ENCODE assay signal across 17 cellular contexts in genomic region chr9:126474201-126474765, GRCh38.
A peak's percentile ranks its signal among the peaks of the same experiment; 100 is the strongest.
DNase-seq lines count a peak whose midpoint lies in the region; ATAC-seq and TF ChIP-seq lines count a peak whose summit lies in the region.
"Had no signal": no experiment of that assay in that cellular context is flagged by ENCODE, and none has a peak within 500 bp of the region (broad histone marks: within the 10 kb centered on the region; RNA-seq: fewer than 3 reads in every experiment).

No MANE protein-coding gene starts in this region.

- H3K4me3 ChIP-seq in ACC112 (ENCODE audit: low read depth, low read length) = peak overlapping the region; percentile 37; the same call in 1 of the 2 replicates
- H3K4me3 ChIP-seq: upper lobe of left lung had no signal

- H3K4me1 ChIP-seq in ACC112 (ENCODE audit: control insufficient read depth, insufficient read depth, low read length, unreplicated experiment) = peaks cover 31% of the 10 kb centered on the region

- H3K27me3 ChIP-seq in ACC112 (ENCODE audit: insufficient read depth, low read length) = no peaks in the 10 kb centered on the region
- H3K27me3 ChIP-seq: upper lobe of left lung had no signal

- H3K27ac Mint-ChIP-seq in HFFc6 = peak overlapping the region; percentile 97
- H3K27ac Mint-ChIP-seq: B cell had no signal

- H3K4me1 Mint-ChIP-seq in HFFc6 (ENCODE audit: low read depth) = peaks cover 25% of the 10 kb centered on the region

- H3K36me3 Mint-ChIP-seq in HFFc6 (ENCODE audit: low read depth) = peaks cover 5% of the 10 kb centered on the region; the same call in 1 of the 2 replicates
- H3K36me3 Mint-ChIP-seq: natural killer cell treated with Interleukin-12 subunit alpha and Interleukin-12 subunit beta and Interleukin-15 and Interleukin-18, amount 100 ng/mL, for 72 hours had no signal

- no peak for TF ChIP-seq CTCF in HFFc6 (IDR thresholded peaks at IDR 0.05)

- H3K36me3 ChIP-seq in ACC112 (ENCODE audit: insufficient read depth, low read length) = no peaks in the 10 kb centered on the region

- peak overlapping the region; percentile 77 for H3K4me3 Mint-ChIP-seq in HFFc6
- H3K4me3 Mint-ChIP-seq: B cell; natural killer cell treated with Interleukin-12 subunit alpha and Interleukin-12 subunit beta and Interleukin-15 and Interleukin-18, amount 100 ng/mL, for 72 hours had no signal

- H3K27me3 Mint-ChIP-seq in HFFc6 (ENCODE audit: insufficient read depth) = no peaks in the 10 kb centered on the region
- H3K27me3 Mint-ChIP-seq: B cell had no signal

- DNase-seq in HFFc6 = peak; percentile 49
- DNase-seq in astrocyte of the hippocampus (ENCODE audit: low read depth, low spot score) = peak; percentile 39
- DNase-seq in iris pigment epithelial cell (ENCODE audit: low read depth) = peak; percentile 76
- DNase-seq in stimulated activated CD4-positive, alpha-beta T cell treated with anti-CD3 and anti-CD28 coated beads, Interleukin-4, amount 100 ng/mL, for 4 hours = no peak
- no peak for DNase-seq in effector CD4-positive, alpha-beta T cell
- no peak for DNase-seq in DMS79 treated with DMSO at 0.1 percent for 48 hours (lab: John Stamatoyannopoulos, UW)
- DNase-seq: activated naive CD4-positive, alpha-beta T cell treated with anti-CD3 and anti-CD28 coated beads, Interleukin-2, amount 50 U/mL, for 16 hours; NCI-H1105 treated with DMSO at 0.1 percent for 48 hours; NCI-H510A treated with DMSO at 0.1 percent for 48 hours; upper lobe of left lung had no signal

- peak overlapping the region; percentile 37 for H3K27ac ChIP-seq in ACC112 (ENCODE audit: low read depth, low read length)
- H3K27ac ChIP-seq: upper lobe of left lung had no signal

- no peaks in the 10 kb centered on the region; the same call in 1 of the 2 replicates for H3K9me3 Mint-ChIP-seq in HFFc6
- H3K9me3 Mint-ChIP-seq: natural killer cell treated with Interleukin-12 subunit alpha and Interleukin-12 subunit beta and Interleukin-15 and Interleukin-18, amount 100 ng/mL, for 72 hours had no signal

- no peaks in the 10 kb centered on the region for H3K79me2 ChIP-seq in ACC112 (ENCODE audit: control insufficient read depth, insufficient read depth, low read length, unreplicated experiment)

- ATAC-seq in GM18502 (IDR thresholded peaks at IDR 0.05; ENCODE audit: poor library complexity, unreplicated experiment) = no peak
- ATAC-seq: HepG2; left lobe of liver; natural killer cell treated with Interleukin-12 subunit alpha and Interleukin-12 subunit beta and Interleukin-15 and Interleukin-18, amount 100 ng/mL, for 72 hours; Right ventricle myocardium inferior had no signal

- no peak overlapping the region for H2AFZ ChIP-seq in ACC112 (ENCODE audit: low read length, unreplicated experiment)

Comparison
In these comparisons a context has a peak if more than half of its experiments do, and no peak if none do; other contexts are left out.
1. DNase-seq: peak in HFFc6 (single experiment), astrocyte of the hippocampus (single experiment) and iris pigment epithelial cell (single experiment); none in stimulated activated CD4-positive, alpha-beta T cell treated with anti-CD3 and anti-CD28 coated beads, Interleukin-4, amount 100 ng/mL, for 4 hours (0 of 2), effector CD4-positive, alpha-beta T cell (single experiment) and DMS79 treated with DMSO at 0.1 percent for 48 hours (single experiment).